ENCODE assay signal across 2 cellular contexts in the genomic region with DNA sequence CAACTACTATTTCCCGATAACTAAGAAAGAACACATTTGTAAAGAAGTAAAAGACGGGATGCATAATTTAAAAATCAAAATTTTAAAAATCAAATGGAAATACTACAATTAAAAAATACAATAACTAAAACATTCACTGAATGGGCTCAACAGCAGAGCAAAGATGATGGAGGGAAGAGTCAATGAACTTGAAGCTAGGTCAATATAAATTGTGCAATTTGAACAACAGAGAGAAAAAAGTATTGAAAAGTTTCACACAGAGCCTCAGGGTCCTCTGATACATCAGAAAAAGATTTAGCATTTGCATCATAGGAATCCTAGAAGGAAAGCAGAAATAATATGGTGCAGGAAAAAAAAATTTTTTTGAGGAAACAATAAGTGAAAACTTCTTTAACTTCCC.
TF ChIP-seq lines count a peak whose summit lies in the region.

No MANE protein-coding gene starts in this region.

TF ChIP-seq in liver, 16 proteins besides CTCF, POLR2A, EP300 and RAD21 (continued from another document):
- TF ChIP-seq, protein P1, sequence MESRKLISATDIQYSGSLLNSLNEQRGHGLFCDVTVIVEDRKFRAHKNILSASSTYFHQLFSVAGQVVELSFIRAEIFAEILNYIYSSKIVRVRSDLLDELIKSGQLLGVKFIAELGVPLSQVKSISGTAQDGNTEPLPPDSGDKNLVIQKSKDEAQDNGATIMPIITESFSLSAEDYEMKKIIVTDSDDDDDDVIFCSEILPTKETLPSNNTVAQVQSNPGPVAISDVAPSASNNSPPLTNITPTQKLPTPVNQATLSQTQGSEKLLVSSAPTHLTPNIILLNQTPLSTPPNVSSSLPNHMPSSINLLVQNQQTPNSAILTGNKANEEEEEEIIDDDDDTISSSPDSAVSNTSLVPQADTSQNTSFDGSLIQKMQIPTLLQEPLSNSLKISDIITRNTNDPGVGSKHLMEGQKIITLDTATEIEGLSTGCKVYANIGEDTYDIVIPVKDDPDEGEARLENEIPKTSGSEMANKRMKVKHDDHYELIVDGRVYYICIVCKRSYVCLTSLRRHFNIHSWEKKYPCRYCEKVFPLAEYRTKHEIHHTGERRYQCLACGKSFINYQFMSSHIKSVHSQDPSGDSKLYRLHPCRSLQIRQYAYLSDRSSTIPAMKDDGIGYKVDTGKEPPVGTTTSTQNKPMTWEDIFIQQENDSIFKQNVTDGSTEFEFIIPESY (IDR thresholded peaks at IDR 0.05) = no peak
- TF ChIP-seq, protein P2, sequence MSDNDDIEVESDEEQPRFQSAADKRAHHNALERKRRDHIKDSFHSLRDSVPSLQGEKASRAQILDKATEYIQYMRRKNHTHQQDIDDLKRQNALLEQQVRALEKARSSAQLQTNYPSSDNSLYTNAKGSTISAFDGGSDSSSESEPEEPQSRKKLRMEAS (IDR thresholded peaks at IDR 0.05) = no peak
- TF ChIP-seq RXRA (IDR thresholded peaks at IDR 0.05) (peak; percentile 80 to 90), FOXA2 (IDR thresholded peaks at IDR 0.05) (no peak)
- TF ChIP-seq, protein P3, sequence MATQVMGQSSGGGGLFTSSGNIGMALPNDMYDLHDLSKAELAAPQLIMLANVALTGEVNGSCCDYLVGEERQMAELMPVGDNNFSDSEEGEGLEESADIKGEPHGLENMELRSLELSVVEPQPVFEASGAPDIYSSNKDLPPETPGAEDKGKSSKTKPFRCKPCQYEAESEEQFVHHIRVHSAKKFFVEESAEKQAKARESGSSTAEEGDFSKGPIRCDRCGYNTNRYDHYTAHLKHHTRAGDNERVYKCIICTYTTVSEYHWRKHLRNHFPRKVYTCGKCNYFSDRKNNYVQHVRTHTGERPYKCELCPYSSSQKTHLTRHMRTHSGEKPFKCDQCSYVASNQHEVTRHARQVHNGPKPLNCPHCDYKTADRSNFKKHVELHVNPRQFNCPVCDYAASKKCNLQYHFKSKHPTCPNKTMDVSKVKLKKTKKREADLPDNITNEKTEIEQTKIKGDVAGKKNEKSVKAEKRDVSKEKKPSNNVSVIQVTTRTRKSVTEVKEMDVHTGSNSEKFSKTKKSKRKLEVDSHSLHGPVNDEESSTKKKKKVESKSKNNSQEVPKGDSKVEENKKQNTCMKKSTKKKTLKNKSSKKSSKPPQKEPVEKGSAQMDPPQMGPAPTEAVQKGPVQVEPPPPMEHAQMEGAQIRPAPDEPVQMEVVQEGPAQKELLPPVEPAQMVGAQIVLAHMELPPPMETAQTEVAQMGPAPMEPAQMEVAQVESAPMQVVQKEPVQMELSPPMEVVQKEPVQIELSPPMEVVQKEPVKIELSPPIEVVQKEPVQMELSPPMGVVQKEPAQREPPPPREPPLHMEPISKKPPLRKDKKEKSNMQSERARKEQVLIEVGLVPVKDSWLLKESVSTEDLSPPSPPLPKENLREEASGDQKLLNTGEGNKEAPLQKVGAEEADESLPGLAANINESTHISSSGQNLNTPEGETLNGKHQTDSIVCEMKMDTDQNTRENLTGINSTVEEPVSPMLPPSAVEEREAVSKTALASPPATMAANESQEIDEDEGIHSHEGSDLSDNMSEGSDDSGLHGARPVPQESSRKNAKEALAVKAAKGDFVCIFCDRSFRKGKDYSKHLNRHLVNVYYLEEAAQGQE (IDR thresholded peaks at IDR 0.05) = no peak
TF ChIP-seq in liver: peak in this region for 3.

TF ChIP-seq in HepG2, 621 proteins besides CTCF, POLR2A, EP300 and RAD21:
- TF ChIP-seq, protein P4, sequence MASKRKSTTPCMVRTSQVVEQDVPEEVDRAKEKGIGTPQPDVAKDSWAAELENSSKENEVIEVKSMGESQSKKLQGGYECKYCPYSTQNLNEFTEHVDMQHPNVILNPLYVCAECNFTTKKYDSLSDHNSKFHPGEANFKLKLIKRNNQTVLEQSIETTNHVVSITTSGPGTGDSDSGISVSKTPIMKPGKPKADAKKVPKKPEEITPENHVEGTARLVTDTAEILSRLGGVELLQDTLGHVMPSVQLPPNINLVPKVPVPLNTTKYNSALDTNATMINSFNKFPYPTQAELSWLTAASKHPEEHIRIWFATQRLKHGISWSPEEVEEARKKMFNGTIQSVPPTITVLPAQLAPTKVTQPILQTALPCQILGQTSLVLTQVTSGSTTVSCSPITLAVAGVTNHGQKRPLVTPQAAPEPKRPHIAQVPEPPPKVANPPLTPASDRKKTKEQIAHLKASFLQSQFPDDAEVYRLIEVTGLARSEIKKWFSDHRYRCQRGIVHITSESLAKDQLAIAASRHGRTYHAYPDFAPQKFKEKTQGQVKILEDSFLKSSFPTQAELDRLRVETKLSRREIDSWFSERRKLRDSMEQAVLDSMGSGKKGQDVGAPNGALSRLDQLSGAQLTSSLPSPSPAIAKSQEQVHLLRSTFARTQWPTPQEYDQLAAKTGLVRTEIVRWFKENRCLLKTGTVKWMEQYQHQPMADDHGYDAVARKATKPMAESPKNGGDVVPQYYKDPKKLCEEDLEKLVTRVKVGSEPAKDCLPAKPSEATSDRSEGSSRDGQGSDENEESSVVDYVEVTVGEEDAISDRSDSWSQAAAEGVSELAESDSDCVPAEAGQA (IDR thresholded peaks at IDR 0.05; ENCODE audit: low read depth) = no peak
- TF ChIP-seq, protein P4 (CRISPR knock-in tag; IDR thresholded peaks at IDR 0.05; ENCODE audit: borderline replicate concordance) = no peak
- TF ChIP-seq LCORL (IDR thresholded peaks at IDR 0.05) = no peak
- no peak for TF ChIP-seq LCORL (CRISPR knock-in tag; IDR thresholded peaks at IDR 0.05)
- TF ChIP-seq SMARCC2 (IDR thresholded peaks at IDR 0.05) = no peak
- TF ChIP-seq JARID2 (CRISPR knock-in tag; IDR thresholded peaks at IDR 0.05; ENCODE audit: insufficient replicate concordance) = no peak
- TF ChIP-seq, protein P5, sequence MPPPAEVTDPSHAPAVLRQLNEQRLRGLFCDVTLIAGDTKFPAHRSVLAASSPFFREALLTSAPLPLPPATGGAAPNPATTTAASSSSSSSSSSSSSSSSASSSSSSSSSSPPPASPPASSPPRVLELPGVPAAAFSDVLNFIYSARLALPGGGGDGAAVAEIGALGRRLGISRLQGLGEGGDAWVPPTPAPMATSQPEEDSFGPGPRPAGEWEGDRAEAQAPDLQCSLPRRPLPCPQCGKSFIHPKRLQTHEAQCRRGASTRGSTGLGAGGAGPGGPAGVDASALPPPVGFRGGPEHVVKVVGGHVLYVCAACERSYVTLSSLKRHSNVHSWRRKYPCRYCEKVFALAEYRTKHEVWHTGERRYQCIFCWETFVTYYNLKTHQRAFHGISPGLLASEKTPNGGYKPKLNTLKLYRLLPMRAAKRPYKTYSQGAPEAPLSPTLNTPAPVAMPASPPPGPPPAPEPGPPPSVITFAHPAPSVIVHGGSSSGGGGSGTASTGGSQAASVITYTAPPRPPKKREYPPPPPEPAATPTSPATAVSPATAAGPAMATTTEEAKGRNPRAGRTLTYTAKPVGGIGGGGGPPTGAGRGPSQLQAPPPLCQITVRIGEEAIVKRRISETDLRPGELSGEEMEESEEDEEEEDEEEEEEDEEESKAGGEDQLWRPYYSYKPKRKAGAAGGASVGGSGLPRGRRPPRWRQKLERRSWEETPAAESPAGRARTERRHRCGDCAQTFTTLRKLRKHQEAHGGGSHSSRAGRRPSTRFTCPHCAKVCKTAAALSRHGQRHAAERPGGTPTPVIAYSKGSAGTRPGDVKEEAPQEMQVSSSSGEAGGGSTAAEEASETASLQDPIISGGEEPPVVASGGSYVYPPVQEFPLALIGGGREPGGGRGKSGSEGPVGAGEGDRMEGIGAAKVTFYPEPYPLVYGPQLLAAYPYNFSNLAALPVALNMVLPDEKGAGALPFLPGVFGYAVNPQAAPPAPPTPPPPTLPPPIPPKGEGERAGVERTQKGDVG (CRISPR knock-in tag; IDR thresholded peaks at IDR 0.05; ENCODE audit: borderline replicate concordance) = no peak
- no peak for TF ChIP-seq ASH2L (IDR thresholded peaks at IDR 0.05; ENCODE audit: insufficient read length, low read depth, low read length)
- no peak for TF ChIP-seq ZBTB8A (CRISPR knock-in tag; IDR thresholded peaks at IDR 0.05; ENCODE audit: borderline replicate concordance, low read depth)
- no peak for TF ChIP-seq RXRB (CRISPR knock-in tag; IDR thresholded peaks at IDR 0.05; ENCODE audit: borderline replicate concordance)
- TF ChIP-seq, protein P6, sequence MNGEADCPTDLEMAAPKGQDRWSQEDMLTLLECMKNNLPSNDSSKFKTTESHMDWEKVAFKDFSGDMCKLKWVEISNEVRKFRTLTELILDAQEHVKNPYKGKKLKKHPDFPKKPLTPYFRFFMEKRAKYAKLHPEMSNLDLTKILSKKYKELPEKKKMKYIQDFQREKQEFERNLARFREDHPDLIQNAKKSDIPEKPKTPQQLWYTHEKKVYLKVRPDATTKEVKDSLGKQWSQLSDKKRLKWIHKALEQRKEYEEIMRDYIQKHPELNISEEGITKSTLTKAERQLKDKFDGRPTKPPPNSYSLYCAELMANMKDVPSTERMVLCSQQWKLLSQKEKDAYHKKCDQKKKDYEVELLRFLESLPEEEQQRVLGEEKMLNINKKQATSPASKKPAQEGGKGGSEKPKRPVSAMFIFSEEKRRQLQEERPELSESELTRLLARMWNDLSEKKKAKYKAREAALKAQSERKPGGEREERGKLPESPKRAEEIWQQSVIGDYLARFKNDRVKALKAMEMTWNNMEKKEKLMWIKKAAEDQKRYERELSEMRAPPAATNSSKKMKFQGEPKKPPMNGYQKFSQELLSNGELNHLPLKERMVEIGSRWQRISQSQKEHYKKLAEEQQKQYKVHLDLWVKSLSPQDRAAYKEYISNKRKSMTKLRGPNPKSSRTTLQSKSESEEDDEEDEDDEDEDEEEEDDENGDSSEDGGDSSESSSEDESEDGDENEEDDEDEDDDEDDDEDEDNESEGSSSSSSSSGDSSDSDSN (CRISPR knock-in tag; IDR thresholded peaks at IDR 0.05) = no peak
- TF ChIP-seq EED (CRISPR knock-in tag; IDR thresholded peaks at IDR 0.05) = no peak
- TF ChIP-seq ZNF160 (CRISPR knock-in tag; IDR thresholded peaks at IDR 0.05) = no peak
- TF ChIP-seq SATB2 (CRISPR knock-in tag; IDR thresholded peaks at IDR 0.05) = no peak
- no peak for TF ChIP-seq ZNF766 (CRISPR knock-in tag; IDR thresholded peaks at IDR 0.05; ENCODE audit: borderline replicate concordance)
- TF ChIP-seq MEF2D (CRISPR knock-in tag; IDR thresholded peaks at IDR 0.05) = no peak
- no peak for TF ChIP-seq KDM5B (CRISPR knock-in tag; IDR thresholded peaks at IDR 0.05; ENCODE audit: borderline replicate concordance)
- no peak for TF ChIP-seq RCOR2 (CRISPR knock-in tag; IDR thresholded peaks at IDR 0.05)
- TF ChIP-seq ESRRA (CRISPR knock-in tag; IDR thresholded peaks at IDR 0.05; ENCODE audit: low read depth) = no peak
